ENCODE assay signal across 16 cellular contexts in genomic region chr2:229313591-229313990, GRCh38. TPM values are rescaled to one million over a fixed set of nuclear protein-coding genes. Genes with fewer than 3 reads are reported as not detected.
DNase-seq lines count a peak whose midpoint lies in the region; ATAC-seq and TF ChIP-seq lines count a peak whose summit lies in the region.
"Had no signal": no experiment of that assay in that cellular context is flagged by ENCODE, and none has a peak within 500 bp of the region (broad histone marks: within the 10 kb centered on the region; RNA-seq: fewer than 3 reads in every experiment).

No MANE protein-coding gene starts in this region.

- H3K9me3 ChIP-seq in MG63 = peaks cover 2% of the 10 kb centered on the region; the same call in 1 of the 2 replicates

- H3K4me3 ChIP-seq in HFF-Myc (replicated peaks; ENCODE audit: low read depth, low read length) (no peak overlapping the region), MG63 (no peak overlapping the region)

- no peaks in the 10 kb centered on the region for H3K27me3 ChIP-seq in MG63

- ATAC-seq in HG02571 (IDR thresholded peaks at IDR 0.05; ENCODE audit: unreplicated experiment) (no peak), GM21526 (IDR thresholded peaks at IDR 0.05; ENCODE audit: low FRiP score, unreplicated experiment) (no peak)
- ATAC-seq: activated CD8-positive, alpha-beta memory T cell treated with anti-CD3 and anti-CD28 coated beads, Interleukin-2, amount 10 ng/mL, durations not matched to agents 7 days and 5 days; Panc1 had no signal

- no peaks in the 10 kb centered on the region for H3K36me3 ChIP-seq in MG63

- DNase-seq in A172 (ENCODE audit: low spot score) (peak; percentile 54), HFF-Myc (ENCODE audit: extremely low read depth, low read depth) (peak; percentile 50), cerebellum (ENCODE audit: low spot score) (peak; percentile 33), iris pigment epithelial cell (ENCODE audit: low read depth) (peak; percentile 69), NCI-H82 treated with DMSO at 0.1 percent for 48 hours (lab: John Stamatoyannopoulos, UW; ENCODE audit: unreplicated experiment) (no peak), MG63 (no peak)
- DNase-seq: activated CD8-positive, alpha-beta memory T cell treated with anti-CD3 and anti-CD28 coated beads, Interleukin-2, amount 10 ng/mL, durations not matched to agents 7 days and 5 days; amygdala; GF-D8; kidney glomerular epithelial cell; NCI-H1417 treated with DMSO at 0.1 percent for 48 hours; occipital lobe; stimulated activated CD4-positive, alpha-beta T cell treated with anti-CD3 and anti-CD28 coated beads, Interleukin-4, amount 100 ng/mL, for 24 hours had no signal

- no peak for TF ChIP-seq CTCF in HFF-Myc (IDR thresholded peaks at IDR 0.05; ENCODE audit: low read depth, low read length, missing control alignments)

RNA-seq across cellular contexts. Expression of gene PID1, which starts 42.5 kb away (rescaled TPM):
- total RNA-seq in A172 (2014; rRNA removed; shearing (Covaris generic)) = 6.9 and 8.1 TPM in 2 replicates
- total RNA-seq in cerebellum = 25.0 TPM
- 55.1 and 63.3 TPM in 2 replicates for total RNA-seq in MG63 (2014; rRNA removed; shearing (Covaris generic); ENCODE audit: low replicate concordance)
- total RNA-seq: activated CD8-positive, alpha-beta memory T cell treated with anti-CD3 and anti-CD28 coated beads, Interleukin-2, amount 10 ng/mL, durations not matched to agents 7 days and 5 days had no signal

Comparison
In these comparisons a context has a peak if more than half of its experiments do, and no peak if none do; other contexts are left out.
1. DNase-seq: peak in A172 (single experiment), HFF-Myc (single experiment), cerebellum (single experiment) and iris pigment epithelial cell (single experiment); none in NCI-H82 treated with DMSO at 0.1 percent for 48 hours (single experiment) and MG63 (single experiment).